16 cellular contexts compared by ENCODE assay signal in the genomic region with DNA sequence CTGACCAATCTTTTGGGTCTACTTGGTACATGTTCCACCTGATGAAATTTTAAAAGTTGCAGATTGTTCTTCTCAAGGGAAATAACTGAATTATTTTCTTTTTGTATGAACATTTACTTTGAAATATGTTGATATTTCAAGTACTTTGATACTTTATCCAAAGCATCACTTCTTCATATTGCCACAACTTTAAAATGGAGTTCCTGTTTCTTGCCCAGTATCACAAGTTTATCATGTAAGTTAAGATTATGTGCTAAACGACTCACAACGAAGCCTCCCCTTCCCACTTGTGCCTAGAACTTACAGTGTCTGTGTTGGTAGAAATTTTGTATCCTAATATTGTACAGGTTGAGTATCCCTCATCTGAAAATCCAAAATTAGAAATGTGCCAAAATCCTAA.
"Had no signal": no experiment of that assay in that cellular context is flagged by ENCODE, and none has a peak within 500 bp of the region (broad histone marks: within the 10 kb centered on the region; RNA-seq: fewer than 3 reads in every experiment).

No MANE protein-coding gene starts in this region.

- H3K36me3 ChIP-seq: esophagus muscularis mucosa, neural progenitor cell, stomach, upper lobe of right lung had no signal

- H3K27me3 ChIP-seq: esophagus muscularis mucosa, hepatocyte, neural progenitor cell, stomach, testis, upper lobe of right lung had no signal

- H3K4me3 ChIP-seq: coronary artery, esophagus muscularis mucosa, hepatocyte, neural progenitor cell, stomach, testis, upper lobe of right lung had no signal

- H3K27ac ChIP-seq: coronary artery, esophagus muscularis mucosa, hepatocyte, neural progenitor cell, testis, upper lobe of right lung had no signal

- H3K9me3 ChIP-seq: esophagus muscularis mucosa, stomach, testis, upper lobe of right lung had no signal

- DNase-seq: activated CD4-positive, alpha-beta memory T cell treated with anti-CD3 and anti-CD28 coated beads, Interleukin-2, amount 10 ng/mL, durations not matched to agents 7 days and 5 days; activated CD4-positive, alpha-beta T cell treated with anti-CD3 and anti-CD28 coated beads for 4 hours; activated effector memory CD4-positive, alpha-beta T cell treated with anti-CD3 and anti-CD28 coated beads, Interleukin-2, amount 50 U/mL, for 16 hours; activated T-cell treated with anti-CD3 and anti-CD28 coated beads, Interleukin-2, amount 50 U/mL, for 24 hours; caudate nucleus; effector CD4-positive, alpha-beta T cell; islet precursor cell; mammary epithelial cell; stomach; T-helper 9 cell; testis; upper lobe of right lung had no signal
